Comparison of ENCODE assay signal across 1 cellular context in the genomic region with DNA sequence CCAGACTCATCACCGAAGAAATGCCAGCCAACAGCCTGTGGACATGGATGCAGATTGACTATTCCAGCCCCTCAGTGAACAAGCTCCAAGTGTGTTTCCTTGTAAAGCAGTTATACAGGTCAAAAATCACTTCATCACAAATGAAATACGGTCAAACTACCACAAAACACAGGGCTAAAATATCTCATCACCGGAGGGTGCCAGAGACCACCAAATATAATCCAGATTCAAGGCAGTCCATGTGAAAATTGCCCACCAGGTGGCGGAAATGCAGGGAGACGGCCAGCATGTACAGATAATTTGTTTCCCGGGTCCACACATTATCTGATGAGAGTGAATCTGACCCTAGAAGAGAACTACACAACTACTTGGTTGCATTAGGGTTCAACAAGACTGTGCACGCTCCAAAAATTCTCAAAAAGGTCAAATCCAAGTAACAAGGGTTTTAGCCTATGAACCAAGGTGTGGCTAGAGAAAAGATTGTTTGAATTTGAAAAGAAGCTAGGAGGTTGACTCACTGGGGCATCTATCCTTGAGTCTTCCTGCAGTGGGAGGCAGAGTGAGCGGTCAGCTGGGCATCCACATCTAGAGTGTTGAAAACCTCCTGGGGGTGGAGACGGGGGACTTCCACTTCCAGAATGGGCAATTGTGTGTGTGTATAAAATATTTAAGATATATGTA.
TF ChIP-seq lines count a peak whose summit lies in the region.

No MANE protein-coding gene starts in this region.

TF ChIP-seq in K562, 482 proteins besides CTCF, POLR2A, EP300 and RAD21 (continued from another document):
- TF ChIP-seq, protein P1, sequence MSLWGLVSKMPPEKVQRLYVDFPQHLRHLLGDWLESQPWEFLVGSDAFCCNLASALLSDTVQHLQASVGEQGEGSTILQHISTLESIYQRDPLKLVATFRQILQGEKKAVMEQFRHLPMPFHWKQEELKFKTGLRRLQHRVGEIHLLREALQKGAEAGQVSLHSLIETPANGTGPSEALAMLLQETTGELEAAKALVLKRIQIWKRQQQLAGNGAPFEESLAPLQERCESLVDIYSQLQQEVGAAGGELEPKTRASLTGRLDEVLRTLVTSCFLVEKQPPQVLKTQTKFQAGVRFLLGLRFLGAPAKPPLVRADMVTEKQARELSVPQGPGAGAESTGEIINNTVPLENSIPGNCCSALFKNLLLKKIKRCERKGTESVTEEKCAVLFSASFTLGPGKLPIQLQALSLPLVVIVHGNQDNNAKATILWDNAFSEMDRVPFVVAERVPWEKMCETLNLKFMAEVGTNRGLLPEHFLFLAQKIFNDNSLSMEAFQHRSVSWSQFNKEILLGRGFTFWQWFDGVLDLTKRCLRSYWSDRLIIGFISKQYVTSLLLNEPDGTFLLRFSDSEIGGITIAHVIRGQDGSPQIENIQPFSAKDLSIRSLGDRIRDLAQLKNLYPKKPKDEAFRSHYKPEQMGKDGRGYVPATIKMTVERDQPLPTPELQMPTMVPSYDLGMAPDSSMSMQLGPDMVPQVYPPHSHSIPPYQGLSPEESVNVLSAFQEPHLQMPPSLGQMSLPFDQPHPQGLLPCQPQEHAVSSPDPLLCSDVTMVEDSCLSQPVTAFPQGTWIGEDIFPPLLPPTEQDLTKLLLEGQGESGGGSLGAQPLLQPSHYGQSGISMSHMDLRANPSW (CRISPR knock-in tag; IDR thresholded peaks at IDR 0.05): peak; percentile 96
- TF ChIP-seq, protein P2, sequence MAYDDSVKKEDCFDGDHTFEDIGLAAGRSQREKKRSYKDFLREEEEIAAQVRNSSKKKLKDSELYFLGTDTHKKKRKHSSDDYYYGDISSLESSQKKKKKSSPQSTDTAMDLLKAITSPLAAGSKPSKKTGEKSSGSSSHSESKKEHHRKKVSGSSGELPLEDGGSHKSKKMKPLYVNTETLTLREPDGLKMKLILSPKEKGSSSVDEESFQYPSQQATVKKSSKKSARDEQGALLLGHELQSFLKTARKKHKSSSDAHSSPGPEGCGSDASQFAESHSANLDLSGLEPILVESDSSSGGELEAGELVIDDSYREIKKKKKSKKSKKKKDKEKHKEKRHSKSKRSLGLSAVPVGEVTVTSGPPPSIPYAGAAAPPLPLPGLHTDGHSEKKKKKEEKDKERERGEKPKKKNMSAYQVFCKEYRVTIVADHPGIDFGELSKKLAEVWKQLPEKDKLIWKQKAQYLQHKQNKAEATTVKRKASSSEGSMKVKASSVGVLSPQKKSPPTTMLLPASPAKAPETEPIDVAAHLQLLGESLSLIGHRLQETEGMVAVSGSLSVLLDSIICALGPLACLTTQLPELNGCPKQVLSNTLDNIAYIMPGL (CRISPR knock-in tag; IDR thresholded peaks at IDR 0.05): peak; percentile 53; the same call in 1 of the 2 replicates
- no peak for TF ChIP-seq RUNX1 (IDR thresholded peaks at IDR 0.05; ENCODE audit: low read depth)
- no peak for TF ChIP-seq CBFA2T2 (conservative IDR thresholded peaks at IDR 0.05)
- TF ChIP-seq MAFF (IDR thresholded peaks at IDR 0.05; ENCODE audit: low read length): no peak
- TF ChIP-seq XRCC5 (IDR thresholded peaks at IDR 0.05; ENCODE audit: low read depth, low read length): no peak
- TF ChIP-seq RB1 (IDR thresholded peaks at IDR 0.05; ENCODE audit: low read depth): no peak
- no peak for TF ChIP-seq ARHGAP35 (IDR thresholded peaks at IDR 0.05; ENCODE audit: partially characterized antibody)
- TF ChIP-seq POLR3G (IDR thresholded peaks at IDR 0.05; ENCODE audit: extremely low read depth, insufficient read length, insufficient replicate concordance): no peak
- TF ChIP-seq ZNF124 (CRISPR knock-in tag; IDR thresholded peaks at IDR 0.05): no peak
- TF ChIP-seq, protein P3, sequence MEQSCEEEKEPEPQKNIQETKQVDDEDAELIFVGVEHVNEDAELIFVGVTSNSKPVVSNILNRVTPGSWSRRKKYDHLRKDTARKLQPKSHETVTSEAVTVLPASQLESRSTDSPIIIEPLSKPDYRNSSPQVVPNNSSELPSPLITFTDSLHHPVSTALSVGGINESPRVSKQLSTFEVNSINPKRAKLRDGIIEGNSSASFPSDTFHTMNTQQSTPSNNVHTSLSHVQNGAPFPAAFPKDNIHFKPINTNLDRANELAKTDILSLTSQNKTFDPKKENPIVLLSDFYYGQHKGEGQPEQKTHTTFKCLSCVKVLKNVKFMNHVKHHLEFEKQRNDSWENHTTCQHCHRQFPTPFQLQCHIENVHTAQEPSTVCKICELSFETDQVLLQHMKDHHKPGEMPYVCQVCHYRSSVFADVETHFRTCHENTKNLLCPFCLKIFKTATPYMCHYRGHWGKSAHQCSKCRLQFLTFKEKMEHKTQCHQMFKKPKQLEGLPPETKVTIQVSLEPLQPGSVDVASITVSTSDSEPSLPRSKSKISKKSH (CRISPR knock-in tag; IDR thresholded peaks at IDR 0.05): no peak
- no peak for TF ChIP-seq CAMTA2 (CRISPR knock-in tag; conservative IDR thresholded peaks at IDR 0.05)
- TF ChIP-seq, protein P4, sequence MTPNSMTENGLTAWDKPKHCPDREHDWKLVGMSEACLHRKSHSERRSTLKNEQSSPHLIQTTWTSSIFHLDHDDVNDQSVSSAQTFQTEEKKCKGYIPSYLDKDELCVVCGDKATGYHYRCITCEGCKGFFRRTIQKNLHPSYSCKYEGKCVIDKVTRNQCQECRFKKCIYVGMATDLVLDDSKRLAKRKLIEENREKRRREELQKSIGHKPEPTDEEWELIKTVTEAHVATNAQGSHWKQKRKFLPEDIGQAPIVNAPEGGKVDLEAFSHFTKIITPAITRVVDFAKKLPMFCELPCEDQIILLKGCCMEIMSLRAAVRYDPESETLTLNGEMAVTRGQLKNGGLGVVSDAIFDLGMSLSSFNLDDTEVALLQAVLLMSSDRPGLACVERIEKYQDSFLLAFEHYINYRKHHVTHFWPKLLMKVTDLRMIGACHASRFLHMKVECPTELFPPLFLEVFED (CRISPR knock-in tag; conservative IDR thresholded peaks at IDR 0.05): no peak
- no peak for TF ChIP-seq BDP1 (IDR thresholded peaks at IDR 0.05; ENCODE audit: insufficient read depth, insufficient read length)
- TF ChIP-seq CBX3 (IDR thresholded peaks at IDR 0.05; ENCODE audit: borderline replicate concordance in 1 of 2, low read length in 2 of 2): no peak
- TF ChIP-seq DDX20 (tag; IDR thresholded peaks at IDR 0.05; ENCODE audit: low read depth): no peak
- no peak for TF ChIP-seq PML (IDR thresholded peaks at IDR 0.05; ENCODE audit: low read length)
- no peak for TF ChIP-seq MECOM (CRISPR knock-in tag; IDR thresholded peaks at IDR 0.05)
- TF ChIP-seq, protein P5, sequence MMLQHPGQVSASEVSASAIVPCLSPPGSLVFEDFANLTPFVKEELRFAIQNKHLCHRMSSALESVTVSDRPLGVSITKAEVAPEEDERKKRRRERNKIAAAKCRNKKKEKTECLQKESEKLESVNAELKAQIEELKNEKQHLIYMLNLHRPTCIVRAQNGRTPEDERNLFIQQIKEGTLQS (IDR thresholded peaks at IDR 0.05): no peak
- TF ChIP-seq, protein P5 (CRISPR knock-in tag; conservative IDR thresholded peaks at IDR 0.05): peak; percentile 97
- TF ChIP-seq MAFK (IDR thresholded peaks at IDR 0.05; ENCODE audit: low read length): no peak
